Comparison of ENCODE assay signal across 25 cellular contexts in the genomic region with DNA sequence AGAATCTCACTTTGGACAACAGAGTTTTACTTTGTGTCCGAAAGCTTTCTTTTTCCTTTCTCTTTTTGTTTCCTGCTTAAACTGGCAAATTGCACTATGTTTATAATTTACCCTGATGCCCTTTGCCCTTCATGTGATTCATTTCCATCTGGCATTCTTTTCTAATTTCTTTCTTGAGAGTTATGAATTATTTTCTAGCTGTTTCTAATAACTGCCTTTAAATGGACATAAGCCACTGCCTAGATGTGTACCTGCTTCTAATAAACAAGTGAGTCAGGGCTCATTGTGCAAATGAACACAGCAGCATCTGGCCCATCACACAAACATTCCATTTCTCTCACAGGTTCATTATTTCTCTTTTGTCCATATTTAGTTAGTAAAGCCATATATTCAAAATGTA.
DNase-seq lines count a peak whose midpoint lies in the region; ATAC-seq and TF ChIP-seq lines count a peak whose summit lies in the region.
"Had no signal": no experiment of that assay in that cellular context is flagged by ENCODE, and none has a peak within 500 bp of the region (broad histone marks: within the 10 kb centered on the region; RNA-seq: fewer than 3 reads in every experiment).

No MANE protein-coding gene starts in this region.

- H3K4me3 ChIP-seq in AG10803 (ENCODE audit: low read length) = no peak overlapping the region
- no peak overlapping the region for H3K4me3 ChIP-seq in IMR-90 (ENCODE audit: insufficient read depth, low read depth, low read length)
- no peak overlapping the region for H3K4me3 ChIP-seq in choroid plexus epithelial cell (ENCODE audit: low read depth, low read length)
- H3K4me3 ChIP-seq in foreskin fibroblast (ENCODE audit: low read depth in 1 of 2, low read length in 2 of 2) = no peak overlapping the region
- no peak overlapping the region for H3K4me3 ChIP-seq in Karpas-422 (ENCODE audit: low read length)
- H3K4me3 ChIP-seq: mucosa of descending colon, Peyer's patch, uterus had no signal

- H3K23ac ChIP-seq in IMR-90 (ENCODE audit: low read depth, low read length) = no peak overlapping the region

- H3K9me1 ChIP-seq in IMR-90 (ENCODE audit: insufficient read depth, low read length) = no peaks in the 10 kb centered on the region

- POLR2A ChIA-PET in IMR-90 (lab: Charles Lee; ENCODE audit: unreplicated experiment) = no interaction called here
- POLR2A ChIA-PET in activated CD4-positive, alpha-beta T cell treated with anti-CD3 and anti-CD28 coated beads for 36 hours (lab: Charles Lee) = no interaction called here

- H2BK15ac ChIP-seq in IMR-90 (ENCODE audit: low read depth, low read length) = no peak overlapping the region

- no peaks in the 10 kb centered on the region for H3K4me1 Mint-ChIP-seq in activated CD4-positive, alpha-beta T cell treated with anti-CD3 and anti-CD28 coated beads for 36 hours
- H3K4me1 Mint-ChIP-seq: activated CD4-positive, alpha-beta T cell treated with anti-CD3 and anti-CD28 coated beads, Interleukin-2, amount 10 ng/mL, durations not matched to agents 24 days and 14 days; endodermal cell; neural crest cell; T-helper 17 cell had no signal

- TF ChIP-seq CTCF in AG10803 (conservative IDR thresholded peaks at IDR 0.05; ENCODE audit: low read length) (no peak), IMR-90 (conservative IDR thresholded peaks at IDR 0.05; ENCODE audit: low read depth, low read length) (no peak), choroid plexus epithelial cell (conservative IDR thresholded peaks at IDR 0.05; ENCODE audit: low read depth, low read length) (no peak), foreskin fibroblast (IDR thresholded peaks at IDR 0.05; ENCODE audit: low read depth, low read length) (no peak)

- no peak overlapping the region for H3K27ac Mint-ChIP-seq in activated CD4-positive, alpha-beta T cell treated with anti-CD3 and anti-CD28 coated beads for 36 hours
- H3K27ac Mint-ChIP-seq: activated CD4-positive, alpha-beta T cell treated with anti-CD3 and anti-CD28 coated beads, Interleukin-2, amount 10 ng/mL, durations not matched to agents 24 days and 14 days; activated naive CD4-positive, alpha-beta T cell treated with anti-CD3 and anti-CD28 coated beads, Interleukin-2, amount 50 U/mL, for 72 hours; endodermal cell; T-helper 17 cell had no signal

- H3K4ac ChIP-seq in IMR-90 (ENCODE audit: low read depth, low read length) = no peak overlapping the region

- no peak for TF ChIP-seq RAD21 in IMR-90 (IDR thresholded peaks at IDR 0.05; ENCODE audit: low read length)

- intact Hi-C loops in IMR-90 (cut with micrococcal nuclease) = no loop called here
- intact Hi-C loops in activated CD4-positive, alpha-beta T cell treated with anti-CD3 and anti-CD28 coated beads for 36 hours (cut with DNase I, micrococcal nuclease) = no loop called here

- H2BK20ac ChIP-seq in IMR-90 (ENCODE audit: low read depth, low read length) = no peak overlapping the region

- CTCF ChIA-PET in IMR-90 (lab: Yijun Ruan, JAX) = interaction anchor here (0.7 kb wide), 1 partner anchor 91 kb away, joined by 3 read pairs; no protein-coding TSS in a partner anchor
- CTCF ChIA-PET in activated CD4-positive, alpha-beta T cell treated with anti-CD3 and anti-CD28 coated beads for 36 hours (lab: Charles Lee) = interaction anchor here (0.8 to 1.0 kb wide), 2 partner anchors 15 to 37 kb away, joined by 3 read pairs; no protein-coding TSS in a partner anchor

- peaks cover 2% of the 10 kb centered on the region for H3K9me3 Mint-ChIP-seq in activated CD4-positive, alpha-beta T cell treated with anti-CD3 and anti-CD28 coated beads for 36 hours (ENCODE audit: low read depth)
- H3K9me3 Mint-ChIP-seq: activated naive CD4-positive, alpha-beta T cell treated with anti-CD3 and anti-CD28 coated beads, Interleukin-2, amount 50 U/mL, for 72 hours; endodermal cell had no signal

- H3K9me3 ChIP-seq in IMR-90 (ENCODE audit: control insufficient read depth, insufficient read depth, low read length) (no peaks in the 10 kb centered on the region), Karpas-422 (ENCODE audit: low read length) (no peaks in the 10 kb centered on the region)
- H3K9me3 ChIP-seq: mucosa of descending colon, Peyer's patch, uterus had no signal

- H3K14ac ChIP-seq in IMR-90 (replicated peaks; ENCODE audit: low read depth, low read length) = no peak overlapping the region

- DNase-seq in AG10803 (ENCODE audit: low read depth) (peak; percentile 49), IMR-90 (peak; percentile 54), choroid plexus epithelial cell (ENCODE audit: low read depth) (peak; percentile 89), foreskin fibroblast (peak; percentile 68 to 79), GDM1 (lab: John Stamatoyannopoulos, UW) (no peak), NCI-H82 (lab: John Stamatoyannopoulos, UW) (no peak), Karpas-422 (no peak)
- DNase-seq in activated CD4-positive, alpha-beta T cell treated with anti-CD3 and anti-CD28 coated beads for 36 hours = no peak
- DNase-seq: activated CD4-positive, alpha-beta T cell treated with anti-CD3 and anti-CD28 coated beads, Interleukin-2, amount 10 ng/mL, durations not matched to agents 24 days and 14 days; endodermal cell; foreskin melanocyte; H7; hippocampal formation; KG1; left ventricle myocardium superior; mucosa of descending colon; NCI-H187; NCI-H446; NK-92 treated with Interleukin-12 subunit alpha and Interleukin-12 subunit beta, amount 100 ng/mL, for 24 hours; Peyer's patch; T-helper 17 cell; uterus had no signal

- ATAC-seq in IMR-90 (ENCODE audit: low read depth) = peak; percentile 56
- no peak for ATAC-seq in activated CD4-positive, alpha-beta T cell treated with anti-CD3 and anti-CD28 coated beads for 36 hours
- ATAC-seq: activated naive CD4-positive, alpha-beta T cell treated with anti-CD3 and anti-CD28 coated beads, Interleukin-2, amount 50 U/mL, for 72 hours; left ventricle myocardium superior; mucosa of descending colon; T-helper 17 cell had no signal

- H4K8ac ChIP-seq in IMR-90 (ENCODE audit: low read depth in 2 of 2, low read length in 2 of 2) = no peak overlapping the region

- no TSS peak for BruUV-seq in IMR-90 (replicated peaks; lab: Mats Ljungman, UMichigan)

- no peaks in the 10 kb centered on the region for H3K9me2 ChIP-seq in Karpas-422 (replicated peaks; ENCODE audit: insufficient read depth, low read length)

- no peak overlapping the region for H3K9ac ChIP-seq in IMR-90 (ENCODE audit: low read depth, low read length)
- H3K9ac ChIP-seq in Karpas-422 (ENCODE audit: low read length) = no peak overlapping the region

- H2AFZ ChIP-seq in IMR-90 (replicated peaks; ENCODE audit: low read length, poor library complexity) (no peak overlapping the region), Karpas-422 (ENCODE audit: low read length) (no peak overlapping the region)

- peak overlapping the region; percentile 18; the same call in 1 of the 2 replicates for H3K4me2 ChIP-seq in IMR-90 (ENCODE audit: low read depth, low read length)
- H3K4me2 ChIP-seq in Karpas-422 (ENCODE audit: low read depth, low read length, poor library complexity, severe bottlenecking) = no peak overlapping the region

- H4K20me1 ChIP-seq in IMR-90 (ENCODE audit: insufficient read depth, low read length) (no peaks in the 10 kb centered on the region), Karpas-422 (ENCODE audit: insufficient read depth, low read depth, low read length) (no peaks in the 10 kb centered on the region)

- no CpG with 5 or more reads among the region's 1 CpG for WGBS in IMR-90 (ENCODE audit: extremely low coverage in 2 of 2, insufficient read length in 1 of 2), 2 experiments

- no peaks in the 10 kb centered on the region for H3K36me3 ChIP-seq in IMR-90 (ENCODE audit: control insufficient read depth, insufficient read depth, low read length)
- no peaks in the 10 kb centered on the region for H3K36me3 ChIP-seq in Karpas-422 (ENCODE audit: insufficient read depth, low read length)
- H3K36me3 ChIP-seq: Peyer's patch, uterus had no signal

- H3K79me1 ChIP-seq in IMR-90 (ENCODE audit: low read depth in 1 of 2, low read length in 2 of 2) = no peaks in the 10 kb centered on the region

- H3K27me3 ChIP-seq in IMR-90 (ENCODE audit: control insufficient read depth, insufficient read depth, low read length) (no peaks in the 10 kb centered on the region), Karpas-422 (ENCODE audit: low read length) (0 out of 2 replicates have a peak, but pooled peaks cover 2% of the 10 kb centered on the region)
- H3K27me3 ChIP-seq: Peyer's patch, uterus had no signal

- H3K4me1 ChIP-seq in IMR-90 (ENCODE audit: control insufficient read depth, insufficient read depth, low read length) = no peaks in the 10 kb centered on the region
- no peaks in the 10 kb centered on the region for H3K4me1 ChIP-seq in Karpas-422 (ENCODE audit: low read length)
- H3K4me1 ChIP-seq: uterus had no signal

- no peak overlapping the region for H2AK9ac ChIP-seq in IMR-90 (replicated peaks; ENCODE audit: low read depth, low read length, poor library complexity)

- no peak overlapping the region for H3K4me3 Mint-ChIP-seq in activated CD4-positive, alpha-beta T cell treated with anti-CD3 and anti-CD28 coated beads for 36 hours
- H3K4me3 Mint-ChIP-seq: activated CD4-positive, alpha-beta T cell treated with anti-CD3 and anti-CD28 coated beads, Interleukin-2, amount 10 ng/mL, durations not matched to agents 24 days and 14 days; endodermal cell; neural crest cell; T-helper 17 cell had no signal

- TF ChIP-seq POLR2A in IMR-90 (IDR thresholded peaks at IDR 0.05; ENCODE audit: low read depth, low read length) = no peak

- in situ Hi-C loops in IMR-90 (cut with MboI; ENCODE audit: low sequenced_read_pairs) = no loop called here

- no peak overlapping the region for H4K5ac ChIP-seq in IMR-90 (ENCODE audit: low read depth, low read length)

- H3K56ac ChIP-seq in IMR-90 (ENCODE audit: extremely low read depth, insufficient read depth, low read length) = no peak overlapping the region

- no peak overlapping the region for H2BK120ac ChIP-seq in IMR-90 (ENCODE audit: low read depth, low read length)

- H3K36me3 Mint-ChIP-seq in activated CD4-positive, alpha-beta T cell treated with anti-CD3 and anti-CD28 coated beads for 36 hours (ENCODE audit: low read depth) = no peaks in the 10 kb centered on the region
- H3K36me3 Mint-ChIP-seq: activated naive CD4-positive, alpha-beta T cell treated with anti-CD3 and anti-CD28 coated beads, Interleukin-2, amount 50 U/mL, for 72 hours had no signal

- dilution Hi-C loops in IMR-90 (cut with HindIII; ENCODE audit: low sequenced_read_pairs, unreplicated experiment) = no loop called here

- no peak overlapping the region for H2AK5ac ChIP-seq in IMR-90 (ENCODE audit: low read depth, low read length)

- no peak overlapping the region for H4K91ac ChIP-seq in IMR-90 (ENCODE audit: insufficient read depth, low read depth, low read length)

- no peak overlapping the region for H3K18ac ChIP-seq in IMR-90 (ENCODE audit: low read depth, low read length)

- peak overlapping the region; percentile 8 for H2BK5ac ChIP-seq in IMR-90 (ENCODE audit: low read depth, low read length, poor library complexity, severe bottlenecking)

- peaks cover 4% of the 10 kb centered on the region for H3K27me3 Mint-ChIP-seq in activated CD4-positive, alpha-beta T cell treated with anti-CD3 and anti-CD28 coated beads for 36 hours

- H3K27ac ChIP-seq in IMR-90 (ENCODE audit: insufficient read depth, low read length) (no peak overlapping the region), Karpas-422 (ENCODE audit: low read length) (no peak overlapping the region)
- H3K27ac ChIP-seq: C4-2B, Peyer's patch, uterus had no signal

- H3K79me2 ChIP-seq in Karpas-422 (ENCODE audit: low read length) = no peaks in the 10 kb centered on the region

Comparison
In these comparisons a context has a peak if more than half of its experiments do, and no peak if none do; other contexts are left out.
1. DNase-seq: peak in AG10803 (single experiment), IMR-90 (single experiment), choroid plexus epithelial cell (single experiment) and foreskin fibroblast (2 of 2); none in GDM1 (single experiment), NCI-H82 (single experiment), activated CD4-positive, alpha-beta T cell treated with anti-CD3 and anti-CD28 coated beads for 36 hours (single experiment) and Karpas-422 (single experiment).